Comparison of ENCODE assay signal across 8 cellular contexts in the genomic region with DNA sequence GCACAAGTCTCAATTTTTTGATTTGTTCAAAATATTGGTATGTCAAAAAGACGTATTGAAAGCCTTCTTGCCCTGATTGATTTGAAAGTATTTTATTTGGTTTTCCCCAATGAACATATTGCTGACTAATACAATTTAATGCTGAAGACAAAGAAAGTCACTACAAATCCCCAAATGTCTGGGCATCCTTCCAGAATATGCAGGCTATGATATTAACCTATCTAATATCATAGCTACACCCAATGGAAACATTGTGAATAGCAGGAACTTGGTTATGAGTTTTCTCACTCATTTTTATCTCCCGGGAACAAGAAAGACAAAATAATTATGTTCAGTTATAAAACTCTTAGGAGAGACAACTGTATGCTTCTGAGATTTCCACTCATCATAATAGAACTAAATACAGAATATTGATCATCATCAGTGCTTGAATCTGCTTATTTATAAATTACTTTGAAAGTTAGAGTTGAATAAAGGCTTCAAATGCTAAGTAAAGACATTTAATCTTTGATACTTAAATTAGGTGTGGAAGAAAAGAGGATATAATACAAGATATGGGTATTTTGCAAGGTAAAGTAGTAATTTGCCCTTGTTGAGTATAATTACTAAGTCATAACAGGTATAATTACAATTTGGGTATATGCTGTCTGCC.
A peak's percentile ranks its signal among the peaks of the same experiment; 100 is the strongest.
DNase-seq lines count a peak whose midpoint lies in the region; ATAC-seq and TF ChIP-seq lines count a peak whose summit lies in the region.
"Had no signal": no experiment of that assay in that cellular context is flagged by ENCODE, and none has a peak within 500 bp of the region (broad histone marks: within the 10 kb centered on the region; RNA-seq: fewer than 3 reads in every experiment).

No MANE protein-coding gene starts in this region.

- H3K27ac Mint-ChIP-seq in HFFc6: peak overlapping the region; percentile 54; the same call in 1 of the 2 replicates
- H3K27ac Mint-ChIP-seq: T-helper 1 cell treated with Interleukin-12 subunit alpha and Interleukin-12 subunit beta and Interleukin-4 antibody, amounts not matched to agents 30 μg/mL and 1 μg/mL, for 36 hours had no signal

- no peaks in the 10 kb centered on the region for H3K9me3 ChIP-seq in tibial nerve

- H3K4me3 Mint-ChIP-seq in HFFc6: no peak overlapping the region; the same call in 1 of the 2 replicates
- H3K4me3 Mint-ChIP-seq: T-helper 1 cell treated with Interleukin-12 subunit alpha and Interleukin-12 subunit beta and Interleukin-4 antibody, amounts not matched to agents 30 μg/mL and 1 μg/mL, for 36 hours had no signal

- peak in 1 of 2 donors; percentile 46 for TF ChIP-seq EP300 in tibial nerve (IDR thresholded peaks at IDR 0.05)

- peaks cover 10% of the 10 kb centered on the region; the same call in 1 of the 2 replicates for H3K36me3 Mint-ChIP-seq in HFFc6 (ENCODE audit: low read depth)

- H3K27me3 Mint-ChIP-seq in HFFc6 (ENCODE audit: insufficient read depth): no peaks in the 10 kb centered on the region

- TF ChIP-seq CTCF in HFFc6 (IDR thresholded peaks at IDR 0.05) (peak; percentile 84), tibial nerve (IDR thresholded peaks at IDR 0.05) (peak; percentile 43 to 72 (median 64))

- H3K4me1 ChIP-seq in tibial nerve: peaks cover 0 to 54% (median 12%) of the 10 kb centered on the region in 4 donors

- WGBS in tibial nerve, 2 donors: 13% methylated on average over 2 of the region's 2 CpGs

- no peaks in the 10 kb centered on the region for H3K27me3 ChIP-seq in tibial nerve

- no peak for TF ChIP-seq POLR2A in tibial nerve (IDR thresholded peaks at IDR 0.05)

- intact Hi-C loops in Right ventricle myocardium superior (cut with DNase I): loop anchor here (5.0 to 10.0 kb wide), 3 partner anchors 330 to 620 kb away; a partner anchor contains a TSS

- DNase-seq in HFFc6 (peak; percentile 84), RPMI7951 (ENCODE audit: low read depth) (peak; percentile 76), Right ventricle myocardium superior (no peak), tibial nerve (ENCODE audit: low spot score in 2 of 2) (peak in 1 of 2 donors; percentile 56), HK-2 (ENCODE audit: unreplicated experiment) (no peak)

- no peaks in the 10 kb centered on the region for H3K9me3 Mint-ChIP-seq in HFFc6
- H3K9me3 Mint-ChIP-seq: T-helper 1 cell treated with Interleukin-12 subunit alpha and Interleukin-12 subunit beta and Interleukin-4 antibody, amounts not matched to agents 30 μg/mL and 1 μg/mL, for 36 hours had no signal

- H3K4me1 Mint-ChIP-seq in HFFc6 (ENCODE audit: low read depth): peaks cover 36% of the 10 kb centered on the region

- H3K36me3 ChIP-seq in tibial nerve: no peaks in the 10 kb centered on the region

- ATAC-seq in Right ventricle myocardium superior (ENCODE audit: poor library complexity) (peak; percentile 84), GM21360 (IDR thresholded peaks at IDR 0.05; ENCODE audit: unreplicated experiment) (no peak), HG02885 (IDR thresholded peaks at IDR 0.05; ENCODE audit: poor library complexity, unreplicated experiment) (no peak)

- no peak overlapping the region for H3K4me3 ChIP-seq in tibial nerve

- H3K27ac ChIP-seq in tibial nerve: no peak overlapping the region

Comparison
In these comparisons a context has a peak if more than half of its experiments do, and no peak if none do; other contexts are left out.
1. DNase-seq: peak in HFFc6 (single experiment) and RPMI7951 (single experiment); none in Right ventricle myocardium superior (single experiment) and HK-2 (single experiment).